ENCODE assay signal across 11 cellular contexts in genomic region chr12:123083661-123084571, GRCh38.
DNase-seq lines count a peak whose midpoint lies in the region; ATAC-seq and TF ChIP-seq lines count a peak whose summit lies in the region.
"Had no signal": no experiment of that assay in that cellular context is flagged by ENCODE, and none has a peak within 500 bp of the region (broad histone marks: within the 10 kb centered on the region; RNA-seq: fewer than 3 reads in every experiment).

No MANE protein-coding gene starts in this region.

- peak overlapping the region in 1 of 10 donors; percentile 60 for H3K4me3 Mint-ChIP-seq in naive thymus-derived CD8-positive, alpha-beta T cell

- POLR2A ChIA-PET in naive thymus-derived CD8-positive, alpha-beta T cell (lab: Charles Lee) = interaction anchor here (0.5 to 1.7 kb wide), 4 partner anchors 8 to 207 kb away, joined by 3 to 5 read pairs (median 4); partner anchors contain the start of genes MPHOSPH9 and MTRFR

- no peaks in the 10 kb centered on the region for H3K27me3 Mint-ChIP-seq in naive thymus-derived CD8-positive, alpha-beta T cell

- ATAC-seq in naive thymus-derived CD8-positive, alpha-beta T cell = no peak
- ATAC-seq in HG03565 (IDR thresholded peaks at IDR 0.05; ENCODE audit: unreplicated experiment) = no peak

- DNase-seq in GM20000 (ENCODE audit: low spot score) = peak; percentile 40
- DNase-seq in naive thymus-derived CD8-positive, alpha-beta T cell = no peak
- DNase-seq in stimulated activated CD4-positive, alpha-beta T cell treated with anti-CD3 and anti-CD28 coated beads, Interleukin-2, amount 100 ng/mL, for 24 hours = no peak
- no peak for DNase-seq in NCI-H1105 treated with DMSO at 0.1 percent for 48 hours (lab: John Stamatoyannopoulos, UW)
- DNase-seq: GF-D8, KG1, NCI-H187, NCI-H748 treated with DMSO at 0.1 percent for 48 hours had no signal

- peak overlapping the region in 6 of 10 donors; percentile 8 to 85 (median 66) for H3K27ac Mint-ChIP-seq in naive thymus-derived CD8-positive, alpha-beta T cell

- H3K9me3 Mint-ChIP-seq in naive thymus-derived CD8-positive, alpha-beta T cell = no peaks in the 10 kb centered on the region

- peak; percentile 59 for TF ChIP-seq POLR2A in Raji (IDR thresholded peaks at IDR 0.05; ENCODE audit: insufficient read depth, low read depth, low read length)

- H3K4me1 Mint-ChIP-seq in naive thymus-derived CD8-positive, alpha-beta T cell = peaks cover 21 to 59% (median 39%) of the 10 kb centered on the region in 4 donors

- no peaks in the 10 kb centered on the region for H3K36me3 Mint-ChIP-seq in naive thymus-derived CD8-positive, alpha-beta T cell

- peak overlapping the region; percentile 19; the same call in 1 of the 2 replicates for H3K4me3 ChIP-seq in GM08714 (ENCODE audit: low read length)

- TF ChIP-seq CTCF in GM20000 (IDR thresholded peaks at IDR 0.05; ENCODE audit: extremely low read depth, missing control alignments) = no peak
